1 cellular context compared by ENCODE assay signal in the genomic region with DNA sequence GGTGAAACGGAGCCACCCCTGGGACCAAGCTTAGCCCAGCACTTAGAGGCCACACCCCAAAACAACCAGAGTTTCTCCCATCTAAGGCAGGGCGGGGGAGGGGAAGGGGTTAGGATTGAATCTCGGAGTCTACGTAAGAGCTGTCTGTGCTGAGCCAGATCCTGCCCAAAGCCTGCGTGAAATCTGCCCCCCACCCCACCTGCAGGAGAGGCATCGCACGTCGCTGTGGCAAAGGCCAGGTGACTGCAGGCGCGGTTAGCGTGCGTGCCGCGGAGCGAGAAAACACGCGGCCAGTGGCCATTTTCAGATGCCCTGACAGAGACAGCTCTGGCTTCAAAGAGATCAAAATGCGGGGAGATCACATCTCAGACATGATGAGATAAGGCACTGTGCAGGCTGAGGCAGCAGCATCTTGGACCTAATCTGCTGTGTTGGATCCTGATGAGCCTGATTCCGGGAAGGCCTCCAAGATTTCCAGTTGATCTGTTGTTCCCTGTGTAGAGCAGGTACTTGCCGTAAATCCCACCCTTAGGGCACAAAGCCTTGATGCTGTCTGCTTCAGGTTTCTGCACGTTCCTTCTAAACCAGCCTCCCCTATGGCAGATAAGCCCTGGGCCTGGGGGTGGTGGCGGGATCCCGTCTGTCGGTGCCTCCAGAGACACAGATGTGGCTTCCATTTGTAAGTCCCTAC.
TF ChIP-seq lines count a peak whose summit lies in the region.

No MANE protein-coding gene starts in this region.

TF ChIP-seq in HepG2, 621 proteins besides CTCF, POLR2A, EP300 and RAD21:
- TF ChIP-seq, protein P1, sequence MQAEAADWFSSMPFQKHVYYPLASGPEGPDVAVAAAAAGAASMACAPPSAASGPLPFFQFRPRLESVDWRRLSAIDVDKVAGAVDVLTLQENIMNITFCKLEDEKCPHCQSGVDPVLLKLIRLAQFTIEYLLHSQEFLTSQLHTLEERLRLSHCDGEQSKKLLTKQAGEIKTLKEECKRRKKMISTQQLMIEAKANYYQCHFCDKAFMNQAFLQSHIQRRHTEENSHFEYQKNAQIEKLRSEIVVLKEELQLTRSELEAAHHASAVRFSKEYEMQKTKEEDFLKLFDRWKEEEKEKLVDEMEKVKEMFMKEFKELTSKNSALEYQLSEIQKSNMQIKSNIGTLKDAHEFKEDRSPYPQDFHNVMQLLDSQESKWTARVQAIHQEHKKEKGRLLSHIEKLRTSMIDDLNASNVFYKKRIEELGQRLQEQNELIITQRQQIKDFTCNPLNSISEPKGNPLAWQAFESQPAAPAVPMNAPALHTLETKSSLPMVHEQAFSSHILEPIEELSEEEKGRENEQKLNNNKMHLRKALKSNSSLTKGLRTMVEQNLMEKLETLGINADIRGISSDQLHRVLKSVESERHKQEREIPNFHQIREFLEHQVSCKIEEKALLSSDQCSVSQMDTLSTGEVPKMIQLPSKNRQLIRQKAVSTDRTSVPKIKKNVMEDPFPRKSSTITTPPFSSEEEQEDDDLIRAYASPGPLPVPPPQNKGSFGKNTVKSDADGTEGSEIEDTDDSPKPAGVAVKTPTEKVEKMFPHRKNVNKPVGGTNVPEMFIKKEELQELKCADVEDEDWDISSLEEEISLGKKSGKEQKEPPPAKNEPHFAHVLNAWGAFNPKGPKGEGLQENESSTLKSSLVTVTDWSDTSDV (CRISPR knock-in tag; IDR thresholded peaks at IDR 0.05) = no peak
- TF ChIP-seq, protein P2, sequence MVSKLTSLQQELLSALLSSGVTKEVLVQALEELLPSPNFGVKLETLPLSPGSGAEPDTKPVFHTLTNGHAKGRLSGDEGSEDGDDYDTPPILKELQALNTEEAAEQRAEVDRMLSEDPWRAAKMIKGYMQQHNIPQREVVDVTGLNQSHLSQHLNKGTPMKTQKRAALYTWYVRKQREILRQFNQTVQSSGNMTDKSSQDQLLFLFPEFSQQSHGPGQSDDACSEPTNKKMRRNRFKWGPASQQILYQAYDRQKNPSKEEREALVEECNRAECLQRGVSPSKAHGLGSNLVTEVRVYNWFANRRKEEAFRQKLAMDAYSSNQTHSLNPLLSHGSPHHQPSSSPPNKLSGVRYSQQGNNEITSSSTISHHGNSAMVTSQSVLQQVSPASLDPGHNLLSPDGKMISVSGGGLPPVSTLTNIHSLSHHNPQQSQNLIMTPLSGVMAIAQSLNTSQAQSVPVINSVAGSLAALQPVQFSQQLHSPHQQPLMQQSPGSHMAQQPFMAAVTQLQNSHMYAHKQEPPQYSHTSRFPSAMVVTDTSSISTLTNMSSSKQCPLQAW (CRISPR knock-in tag; IDR thresholded peaks at IDR 0.05) = no peak
- TF ChIP-seq, protein P3, sequence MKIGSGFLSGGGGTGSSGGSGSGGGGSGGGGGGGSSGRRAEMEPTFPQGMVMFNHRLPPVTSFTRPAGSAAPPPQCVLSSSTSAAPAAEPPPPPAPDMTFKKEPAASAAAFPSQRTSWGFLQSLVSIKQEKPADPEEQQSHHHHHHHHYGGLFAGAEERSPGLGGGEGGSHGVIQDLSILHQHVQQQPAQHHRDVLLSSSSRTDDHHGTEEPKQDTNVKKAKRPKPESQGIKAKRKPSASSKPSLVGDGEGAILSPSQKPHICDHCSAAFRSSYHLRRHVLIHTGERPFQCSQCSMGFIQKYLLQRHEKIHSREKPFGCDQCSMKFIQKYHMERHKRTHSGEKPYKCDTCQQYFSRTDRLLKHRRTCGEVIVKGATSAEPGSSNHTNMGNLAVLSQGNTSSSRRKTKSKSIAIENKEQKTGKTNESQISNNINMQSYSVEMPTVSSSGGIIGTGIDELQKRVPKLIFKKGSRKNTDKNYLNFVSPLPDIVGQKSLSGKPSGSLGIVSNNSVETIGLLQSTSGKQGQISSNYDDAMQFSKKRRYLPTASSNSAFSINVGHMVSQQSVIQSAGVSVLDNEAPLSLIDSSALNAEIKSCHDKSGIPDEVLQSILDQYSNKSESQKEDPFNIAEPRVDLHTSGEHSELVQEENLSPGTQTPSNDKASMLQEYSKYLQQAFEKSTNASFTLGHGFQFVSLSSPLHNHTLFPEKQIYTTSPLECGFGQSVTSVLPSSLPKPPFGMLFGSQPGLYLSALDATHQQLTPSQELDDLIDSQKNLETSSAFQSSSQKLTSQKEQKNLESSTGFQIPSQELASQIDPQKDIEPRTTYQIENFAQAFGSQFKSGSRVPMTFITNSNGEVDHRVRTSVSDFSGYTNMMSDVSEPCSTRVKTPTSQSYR (CRISPR knock-in tag; IDR thresholded peaks at IDR 0.05; ENCODE audit: borderline replicate concordance) = 0 out of 2 replicates have a peak, but pooled peaks have one; percentile 21
- no peak for TF ChIP-seq ZNF232 (CRISPR knock-in tag; IDR thresholded peaks at IDR 0.05; ENCODE audit: borderline replicate concordance)
TF ChIP-seq in HepG2: peak in this region for 1.
